ENCODE assay signal across 8 cellular contexts in genomic region chr12:124774054-124774461, GRCh38.
DNase-seq lines count a peak whose midpoint lies in the region; ATAC-seq lines count a peak whose summit lies in the region.

No MANE protein-coding gene starts in this region.

- H3K27ac Mint-ChIP-seq in T-cell = no peak overlapping the region

- H3K4me3 ChIP-seq in mononuclear cell (ENCODE audit: low read length) (peak overlapping the region; percentile 2), H7 (ENCODE audit: insufficient read depth, low read depth, low read length) (no peak overlapping the region)

- no peaks in the 10 kb centered on the region for H3K36me3 Mint-ChIP-seq in T-cell

- H3K36me3 ChIP-seq in H7 (replicated peaks; ENCODE audit: control insufficient read depth, insufficient read depth, low read length) = no peaks in the 10 kb centered on the region

- H3K27me3 ChIP-seq in mononuclear cell (ENCODE audit: insufficient read depth, low read length) = no peaks in the 10 kb centered on the region
- H3K27me3 ChIP-seq in H7 (ENCODE audit: control insufficient read depth, insufficient read depth, low read length) = no peaks in the 10 kb centered on the region

- CTCF ChIA-PET in T-cell (lab: Charles Lee) = interaction anchor here in 1 of 2 donors (0.7 kb wide), 1 partner anchor 13 kb away, joined by 9 read pairs; no protein-coding TSS in a partner anchor

- POLR2A ChIA-PET in T-cell (lab: Charles Lee) = no interaction called here

- no peaks in the 10 kb centered on the region for H3K9me3 ChIP-seq in mononuclear cell (ENCODE audit: low read depth, low read length)

- no peaks in the 10 kb centered on the region for H3K9me3 Mint-ChIP-seq in T-cell

- peaks cover 18 to 21% (median 20%) of the 10 kb centered on the region in 3 donors for H3K4me1 Mint-ChIP-seq in T-cell

- ATAC-seq in HG02852 (IDR thresholded peaks at IDR 0.05; ENCODE audit: unreplicated experiment) (peak; percentile 39), T-cell (replicated peaks in 1 of 4) (peak in 1 of 4 experiments; percentile 21)

- peak; percentile 28 for DNase-seq in activated CD4-positive, alpha-beta T cell treated with anti-CD3 and anti-CD28 coated beads for 48 hours
- DNase-seq in activated CD4-positive, alpha-beta T cell treated with anti-CD3 and anti-CD28 coated beads, Interleukin-2, amount 50 U/mL, for 1 hour = no peak
- DNase-seq in T-cell (peak in 1 of 34 experiments; percentile 26), H7 (no peak), NCI-H2227 (lab: John Stamatoyannopoulos, UW; ENCODE audit: unreplicated experiment) (no peak), A172 (ENCODE audit: low spot score) (no peak)

- peaks cover 8% of the 10 kb centered on the region in 2 donors for H3K27me3 Mint-ChIP-seq in T-cell

- H3K4me3 Mint-ChIP-seq in T-cell = peak overlapping the region; percentile 50 to 62 (median 50)

- peaks cover 62% of the 10 kb centered on the region for H3K4me1 ChIP-seq in mononuclear cell (ENCODE audit: insufficient read depth, low read length)
